In the genomic region with DNA sequence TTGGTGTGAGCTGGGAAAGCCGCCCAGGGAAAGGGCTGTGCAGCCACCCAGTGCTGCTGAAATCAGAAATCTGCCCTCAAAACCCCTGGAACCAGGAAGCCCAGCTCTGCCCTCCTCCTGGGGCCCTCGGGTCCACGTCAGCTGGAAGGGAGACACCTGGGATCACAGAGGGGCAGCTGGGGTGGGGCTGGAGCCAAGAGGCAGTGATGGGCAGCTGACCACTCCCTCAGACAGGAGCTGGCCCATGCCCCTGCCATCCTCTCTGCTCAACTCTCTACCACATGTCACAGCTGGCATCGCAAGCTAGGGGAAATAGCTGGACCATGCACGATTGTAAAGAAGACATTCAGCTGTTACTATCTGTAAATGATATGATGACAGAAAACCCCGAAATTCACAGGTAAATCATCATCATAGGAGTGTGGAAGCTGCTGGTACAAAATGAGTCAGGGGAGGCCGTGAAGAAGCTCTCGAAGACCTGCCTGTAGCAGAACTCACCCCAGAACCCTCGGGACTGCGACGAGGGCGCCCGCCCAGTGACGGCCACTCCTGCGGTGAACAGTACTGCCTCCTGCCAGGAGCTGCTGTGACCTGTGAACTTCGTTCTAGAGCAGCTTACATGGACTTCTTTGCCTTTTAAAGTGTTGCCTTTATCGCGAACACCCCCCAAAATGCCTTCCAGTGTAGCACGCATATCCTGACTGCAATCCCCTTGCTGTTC, we compare ENCODE assay signal across 3 cellular contexts.
A peak's percentile ranks its signal among the peaks of the same experiment; 100 is the strongest.
TF ChIP-seq lines count a peak whose summit lies in the region.

No MANE protein-coding gene starts in this region.

TF ChIP-seq in SK-N-SH treated with all-trans-retinoic acid at 6 μM for 48 hours, 23 proteins besides CTCF, POLR2A, EP300 and RAD21:
- no peak for TF ChIP-seq RARB (CRISPR knock-in tag; IDR thresholded peaks at IDR 0.05)
- TF ChIP-seq OSR1 (CRISPR knock-in tag; IDR thresholded peaks at IDR 0.05): no peak
- no peak for TF ChIP-seq CSDC2 (CRISPR knock-in tag; IDR thresholded peaks at IDR 0.05)

TF ChIP-seq in SK-N-SH, 30 proteins besides CTCF, POLR2A, EP300 and RAD21:
- TF ChIP-seq POLR2AphosphoS5 (IDR thresholded peaks at IDR 0.05; ENCODE audit: low read depth, low read length) (no peak), MEF2A (IDR thresholded peaks at IDR 0.05; ENCODE audit: borderline replicate concordance, low read depth) (no peak), SIN3A (IDR thresholded peaks at IDR 0.05; ENCODE audit: borderline replicate concordance, low read depth, low read length) (no peak), TAF1 (IDR thresholded peaks at IDR 0.05; ENCODE audit: borderline replicate concordance, low read depth, low read length) (no peak), NRF1 (IDR thresholded peaks at IDR 0.05; ENCODE audit: low read depth, low read length) (no peak), NFIC (IDR thresholded peaks at IDR 0.05; ENCODE audit: borderline replicate concordance) (no peak), SMC3 (IDR thresholded peaks at IDR 0.05; ENCODE audit: low read depth, low read length) (no peak), RFX5 (IDR thresholded peaks at IDR 0.05; ENCODE audit: low read length) (no peak), RCOR1 (IDR thresholded peaks at IDR 0.05; ENCODE audit: low read length) (no peak), FOXM1 (IDR thresholded peaks at IDR 0.05; ENCODE audit: low read depth) (no peak), YY1 (IDR thresholded peaks at IDR 0.05; ENCODE audit: low read depth) (no peak)
- TF ChIP-seq, protein P1, sequence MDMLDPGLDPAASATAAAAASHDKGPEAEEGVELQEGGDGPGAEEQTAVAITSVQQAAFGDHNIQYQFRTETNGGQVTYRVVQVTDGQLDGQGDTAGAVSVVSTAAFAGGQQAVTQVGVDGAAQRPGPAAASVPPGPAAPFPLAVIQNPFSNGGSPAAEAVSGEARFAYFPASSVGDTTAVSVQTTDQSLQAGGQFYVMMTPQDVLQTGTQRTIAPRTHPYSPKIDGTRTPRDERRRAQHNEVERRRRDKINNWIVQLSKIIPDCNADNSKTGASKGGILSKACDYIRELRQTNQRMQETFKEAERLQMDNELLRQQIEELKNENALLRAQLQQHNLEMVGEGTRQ (IDR thresholded peaks at IDR 0.05; ENCODE audit: borderline replicate concordance, low read depth, low read length): no peak
- TF ChIP-seq, protein P2, sequence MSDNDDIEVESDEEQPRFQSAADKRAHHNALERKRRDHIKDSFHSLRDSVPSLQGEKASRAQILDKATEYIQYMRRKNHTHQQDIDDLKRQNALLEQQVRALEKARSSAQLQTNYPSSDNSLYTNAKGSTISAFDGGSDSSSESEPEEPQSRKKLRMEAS (IDR thresholded peaks at IDR 0.05; ENCODE audit: low read depth): no peak
- TF ChIP-seq, protein P3, sequence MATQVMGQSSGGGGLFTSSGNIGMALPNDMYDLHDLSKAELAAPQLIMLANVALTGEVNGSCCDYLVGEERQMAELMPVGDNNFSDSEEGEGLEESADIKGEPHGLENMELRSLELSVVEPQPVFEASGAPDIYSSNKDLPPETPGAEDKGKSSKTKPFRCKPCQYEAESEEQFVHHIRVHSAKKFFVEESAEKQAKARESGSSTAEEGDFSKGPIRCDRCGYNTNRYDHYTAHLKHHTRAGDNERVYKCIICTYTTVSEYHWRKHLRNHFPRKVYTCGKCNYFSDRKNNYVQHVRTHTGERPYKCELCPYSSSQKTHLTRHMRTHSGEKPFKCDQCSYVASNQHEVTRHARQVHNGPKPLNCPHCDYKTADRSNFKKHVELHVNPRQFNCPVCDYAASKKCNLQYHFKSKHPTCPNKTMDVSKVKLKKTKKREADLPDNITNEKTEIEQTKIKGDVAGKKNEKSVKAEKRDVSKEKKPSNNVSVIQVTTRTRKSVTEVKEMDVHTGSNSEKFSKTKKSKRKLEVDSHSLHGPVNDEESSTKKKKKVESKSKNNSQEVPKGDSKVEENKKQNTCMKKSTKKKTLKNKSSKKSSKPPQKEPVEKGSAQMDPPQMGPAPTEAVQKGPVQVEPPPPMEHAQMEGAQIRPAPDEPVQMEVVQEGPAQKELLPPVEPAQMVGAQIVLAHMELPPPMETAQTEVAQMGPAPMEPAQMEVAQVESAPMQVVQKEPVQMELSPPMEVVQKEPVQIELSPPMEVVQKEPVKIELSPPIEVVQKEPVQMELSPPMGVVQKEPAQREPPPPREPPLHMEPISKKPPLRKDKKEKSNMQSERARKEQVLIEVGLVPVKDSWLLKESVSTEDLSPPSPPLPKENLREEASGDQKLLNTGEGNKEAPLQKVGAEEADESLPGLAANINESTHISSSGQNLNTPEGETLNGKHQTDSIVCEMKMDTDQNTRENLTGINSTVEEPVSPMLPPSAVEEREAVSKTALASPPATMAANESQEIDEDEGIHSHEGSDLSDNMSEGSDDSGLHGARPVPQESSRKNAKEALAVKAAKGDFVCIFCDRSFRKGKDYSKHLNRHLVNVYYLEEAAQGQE (IDR thresholded peaks at IDR 0.05; ENCODE audit: low read depth, low read length): no peak
- TF ChIP-seq, protein P4, sequence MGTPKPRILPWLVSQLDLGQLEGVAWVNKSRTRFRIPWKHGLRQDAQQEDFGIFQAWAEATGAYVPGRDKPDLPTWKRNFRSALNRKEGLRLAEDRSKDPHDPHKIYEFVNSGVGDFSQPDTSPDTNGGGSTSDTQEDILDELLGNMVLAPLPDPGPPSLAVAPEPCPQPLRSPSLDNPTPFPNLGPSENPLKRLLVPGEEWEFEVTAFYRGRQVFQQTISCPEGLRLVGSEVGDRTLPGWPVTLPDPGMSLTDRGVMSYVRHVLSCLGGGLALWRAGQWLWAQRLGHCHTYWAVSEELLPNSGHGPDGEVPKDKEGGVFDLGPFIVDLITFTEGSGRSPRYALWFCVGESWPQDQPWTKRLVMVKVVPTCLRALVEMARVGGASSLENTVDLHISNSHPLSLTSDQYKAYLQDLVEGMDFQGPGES (IDR thresholded peaks at IDR 0.05; ENCODE audit: low read depth, low read length): no peak
- TF ChIP-seq, protein P5, sequence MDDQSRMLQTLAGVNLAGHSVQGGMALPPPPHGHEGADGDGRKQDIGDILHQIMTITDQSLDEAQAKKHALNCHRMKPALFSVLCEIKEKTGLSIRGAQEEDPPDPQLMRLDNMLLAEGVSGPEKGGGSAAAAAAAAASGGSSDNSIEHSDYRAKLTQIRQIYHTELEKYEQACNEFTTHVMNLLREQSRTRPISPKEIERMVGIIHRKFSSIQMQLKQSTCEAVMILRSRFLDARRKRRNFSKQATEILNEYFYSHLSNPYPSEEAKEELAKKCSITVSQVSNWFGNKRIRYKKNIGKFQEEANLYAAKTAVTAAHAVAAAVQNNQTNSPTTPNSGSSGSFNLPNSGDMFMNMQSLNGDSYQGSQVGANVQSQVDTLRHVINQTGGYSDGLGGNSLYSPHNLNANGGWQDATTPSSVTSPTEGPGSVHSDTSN (IDR thresholded peaks at IDR 0.05): no peak

TF ChIP-seq in GM12878, 131 proteins besides CTCF, POLR2A, EP300 and RAD21:
- TF ChIP-seq MTA3 (IDR thresholded peaks at IDR 0.05; ENCODE audit: borderline replicate concordance, low read length): 0 out of 2 replicates have a peak, but pooled peaks have one; percentile 26
- TF ChIP-seq, protein P6, sequence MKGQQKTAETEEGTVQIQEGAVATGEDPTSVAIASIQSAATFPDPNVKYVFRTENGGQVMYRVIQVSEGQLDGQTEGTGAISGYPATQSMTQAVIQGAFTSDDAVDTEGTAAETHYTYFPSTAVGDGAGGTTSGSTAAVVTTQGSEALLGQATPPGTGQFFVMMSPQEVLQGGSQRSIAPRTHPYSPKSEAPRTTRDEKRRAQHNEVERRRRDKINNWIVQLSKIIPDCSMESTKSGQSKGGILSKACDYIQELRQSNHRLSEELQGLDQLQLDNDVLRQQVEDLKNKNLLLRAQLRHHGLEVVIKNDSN (IDR thresholded peaks at IDR 0.05; ENCODE audit: borderline replicate concordance, extremely low read length, insufficient read depth, low read depth, low read length): no peak
- TF ChIP-seq, protein P2 (IDR thresholded peaks at IDR 0.05; ENCODE audit: low read depth, low read length): no peak
